In genomic region chr5:138566792-138567191, GRCh38 we compare ENCODE assay signal across 24 cellular contexts. TPM values are rescaled to one million over a fixed set of nuclear protein-coding genes. Genes with fewer than 3 reads are reported as not detected.
DNase-seq lines count a peak whose midpoint lies in the region; ATAC-seq and TF ChIP-seq lines count a peak whose summit lies in the region.
"Had no signal": no experiment of that assay in that cellular context is flagged by ENCODE, and none has a peak within 500 bp of the region (broad histone marks: within the 10 kb centered on the region; RNA-seq: fewer than 3 reads in every experiment).

No MANE protein-coding gene starts in this region.

- H3K27ac ChIP-seq in epithelial cell of prostate: peak overlapping the region; percentile 96
- H3K27ac ChIP-seq: A549, Peyer's patch, right atrium auricular region, SJCRH30 had no signal

- DNase-seq in activated CD8-positive, alpha-beta memory T cell treated with anti-CD3 and anti-CD28 coated beads, Interleukin-2, amount 10 ng/mL, durations not matched to agents 7 days and 5 days: no peak
- DNase-seq in activated CD8-positive, alpha-beta memory T cell treated with anti-CD3 and anti-CD28 coated beads, Interleukin-2, amount 50 U/mL, for 48 hours: no peak
- DNase-seq in activated CD4-positive, alpha-beta memory T cell treated with anti-CD3 and anti-CD28 coated beads for 36 hours: no peak
- no peak for DNase-seq in epithelial cell of prostate (ENCODE audit: low read depth, low spot score)
- no peak for DNase-seq in neural crest cell (ENCODE audit: low read depth, low spot score)
- no peak for DNase-seq in NCI-H2107 treated with DMSO at 0.1 percent for 48 hours (lab: John Stamatoyannopoulos, UW; ENCODE audit: unreplicated experiment)
- no peak for DNase-seq in DMS114 treated with DMSO at 0.1 percent for 48 hours (lab: John Stamatoyannopoulos, UW; ENCODE audit: unreplicated experiment)
- DNase-seq: activated gamma-delta T cell treated with Interleukin-2 at 50 U/mL for 16 hours; BE2C; effector memory CD4-positive, alpha-beta T cell; glutamatergic neuron; Karpas-422; left colon; NCI-H1105; NCI-H2081 treated with DMSO at 0.1 percent for 48 hours; NK-92 treated with Interleukin-12 subunit alpha and Interleukin-12 subunit beta, amount 100 ng/mL, for 24 hours; nucleus accumbens; Peyer's patch; SJCRH30 had no signal

- H3K27me3 Mint-ChIP-seq in activated CD8-positive, alpha-beta memory T cell treated with anti-CD3 and anti-CD28 coated beads, Interleukin-2, amount 10 ng/mL, durations not matched to agents 7 days and 5 days: no peaks in the 10 kb centered on the region
- H3K27me3 Mint-ChIP-seq in activated CD4-positive, alpha-beta memory T cell treated with anti-CD3 and anti-CD28 coated beads for 36 hours: no peaks in the 10 kb centered on the region
- H3K27me3 Mint-ChIP-seq in neural crest cell (ENCODE audit: low read depth): no peaks in the 10 kb centered on the region

- peak overlapping the region; percentile 98 for H3K27ac Mint-ChIP-seq in activated CD8-positive, alpha-beta memory T cell treated with anti-CD3 and anti-CD28 coated beads, Interleukin-2, amount 10 ng/mL, durations not matched to agents 7 days and 5 days
- peak overlapping the region; percentile 78 for H3K27ac Mint-ChIP-seq in activated CD4-positive, alpha-beta memory T cell treated with anti-CD3 and anti-CD28 coated beads for 36 hours
- H3K27ac Mint-ChIP-seq in neural crest cell (ENCODE audit: unreplicated experiment): peak overlapping the region; percentile 90

- intact Hi-C loops in activated CD4-positive, alpha-beta memory T cell treated with anti-CD3 and anti-CD28 coated beads for 36 hours (cut with micrococcal nuclease): no loop called here

- H3K4me3 Mint-ChIP-seq in activated CD8-positive, alpha-beta memory T cell treated with anti-CD3 and anti-CD28 coated beads, Interleukin-2, amount 10 ng/mL, durations not matched to agents 7 days and 5 days: peak overlapping the region; percentile 7
- H3K4me3 Mint-ChIP-seq in activated CD4-positive, alpha-beta memory T cell treated with anti-CD3 and anti-CD28 coated beads for 36 hours: no peak overlapping the region
- H3K4me3 Mint-ChIP-seq in neural crest cell: no peak overlapping the region
- H3K4me3 Mint-ChIP-seq: T-helper 1 cell treated with Interleukin-12 subunit alpha and Interleukin-12 subunit beta and Interleukin-4 antibody, amounts not matched to agents 30 μg/mL and 1 μg/mL, for 36 hours had no signal

- TF ChIP-seq CTCF in neural crest cell (conservative IDR thresholded peaks at IDR 0.05): no peak

- peaks cover 73% of the 10 kb centered on the region for H3K4me1 Mint-ChIP-seq in activated CD8-positive, alpha-beta memory T cell treated with anti-CD3 and anti-CD28 coated beads, Interleukin-2, amount 10 ng/mL, durations not matched to agents 7 days and 5 days
- peaks cover 73% of the 10 kb centered on the region for H3K4me1 Mint-ChIP-seq in activated CD4-positive, alpha-beta memory T cell treated with anti-CD3 and anti-CD28 coated beads for 36 hours (ENCODE audit: low read depth)
- peaks cover 4% of the 10 kb centered on the region for H3K4me1 Mint-ChIP-seq in neural crest cell

- CTCF ChIA-PET in activated CD8-positive, alpha-beta memory T cell treated with anti-CD3 and anti-CD28 coated beads, Interleukin-2, amount 10 ng/mL, durations not matched to agents 7 days and 5 days (lab: Charles Lee): interaction anchor here (0.8 to 3.8 kb wide), 10 partner anchors 9 to 707 kb away, joined by 3 to 23 read pairs (median 5); partner anchors contain the start of genes ETF1, HSPA9 and KDM3B
- CTCF ChIA-PET in activated CD4-positive, alpha-beta memory T cell treated with anti-CD3 and anti-CD28 coated beads for 36 hours (lab: Charles Lee): interaction anchor here (1.0 to 2.6 kb wide), 2 partner anchors 8 to 13 kb away, joined by 3 to 11 read pairs; partner anchors contain the start of gene HSPA9

- H3K36me3 Mint-ChIP-seq in activated CD8-positive, alpha-beta memory T cell treated with anti-CD3 and anti-CD28 coated beads, Interleukin-2, amount 10 ng/mL, durations not matched to agents 7 days and 5 days: peaks cover 61% of the 10 kb centered on the region
- H3K36me3 Mint-ChIP-seq in activated CD4-positive, alpha-beta memory T cell treated with anti-CD3 and anti-CD28 coated beads for 36 hours: peaks cover 63% of the 10 kb centered on the region
- H3K36me3 Mint-ChIP-seq in neural crest cell (ENCODE audit: low read depth): peaks cover 33% of the 10 kb centered on the region

- no peak for ATAC-seq in activated CD8-positive, alpha-beta memory T cell treated with anti-CD3 and anti-CD28 coated beads, Interleukin-2, amount 10 ng/mL, durations not matched to agents 7 days and 5 days
- ATAC-seq in GM21528 (IDR thresholded peaks at IDR 0.05; ENCODE audit: low FRiP score, unreplicated experiment): no peak
- ATAC-seq: A549, HCT116, left colon had no signal

- H3K9me3 Mint-ChIP-seq in activated CD8-positive, alpha-beta memory T cell treated with anti-CD3 and anti-CD28 coated beads, Interleukin-2, amount 10 ng/mL, durations not matched to agents 7 days and 5 days (ENCODE audit: low read depth): no peaks in the 10 kb centered on the region
- no peaks in the 10 kb centered on the region for H3K9me3 Mint-ChIP-seq in activated CD4-positive, alpha-beta memory T cell treated with anti-CD3 and anti-CD28 coated beads for 36 hours
- no peaks in the 10 kb centered on the region for H3K9me3 Mint-ChIP-seq in neural crest cell
- H3K9me3 Mint-ChIP-seq: T-helper 1 cell treated with Interleukin-12 subunit alpha and Interleukin-12 subunit beta and Interleukin-4 antibody, amounts not matched to agents 30 μg/mL and 1 μg/mL, for 36 hours had no signal

- POLR2A ChIA-PET in activated CD4-positive, alpha-beta memory T cell treated with anti-CD3 and anti-CD28 coated beads for 36 hours (lab: Charles Lee): interaction anchor here (3.2 kb wide), 1 partner anchor 9 kb away, joined by 16 read pairs; the partner anchor contains the start of gene HSPA9

RNA-seq across cellular contexts. Expression of gene HSPA9, which starts 8.4 kb away (rescaled TPM):
- 100 to 1,000 TPM; 208 to 309 TPM for total RNA-seq in activated CD8-positive, alpha-beta memory T cell treated with anti-CD3 and anti-CD28 coated beads, Interleukin-2, amount 10 ng/mL, durations not matched to agents 7 days and 5 days
- 100 to 1,000 TPM; 358 to 368 TPM for total RNA-seq in activated CD4-positive, alpha-beta memory T cell treated with anti-CD3 and anti-CD28 coated beads for 36 hours
- total RNA-seq in neural crest cell: 247 and 250 TPM in 2 replicates

RNA-seq across cellular contexts. Expression of gene ETF1, which starts 23.8 kb away (rescaled TPM):
- total RNA-seq in activated CD8-positive, alpha-beta memory T cell treated with anti-CD3 and anti-CD28 coated beads, Interleukin-2, amount 10 ng/mL, durations not matched to agents 7 days and 5 days: 100 to 1,000 TPM in 1 of 2 experiments, 10 to 100 TPM in 1; 92.2 to 134 TPM
- 100 to 1,000 TPM; 131 to 132 TPM for total RNA-seq in activated CD4-positive, alpha-beta memory T cell treated with anti-CD3 and anti-CD28 coated beads for 36 hours
- total RNA-seq in neural crest cell: 101 and 107 TPM in 2 replicates
